In genomic region chr6:72820906-72821305, GRCh38 we compare ENCODE assay signal across 17 cellular contexts.
A peak's percentile ranks its signal among the peaks of the same experiment; 100 is the strongest.
DNase-seq lines count a peak whose midpoint lies in the region; ATAC-seq and TF ChIP-seq lines count a peak whose summit lies in the region.
"Had no signal": no experiment of that assay in that cellular context is flagged by ENCODE, and none has a peak within 500 bp of the region (broad histone marks: within the 10 kb centered on the region; RNA-seq: fewer than 3 reads in every experiment).

No MANE protein-coding gene starts in this region.

- H3K27ac ChIP-seq in DND-41 (ENCODE audit: low read length) = no peak overlapping the region
- H3K27ac ChIP-seq in epithelial cell of prostate = peak overlapping the region; percentile 77
- H3K27ac ChIP-seq: C4-2B had no signal

- peaks cover 20% of the 10 kb centered on the region for H3K4me1 ChIP-seq in DND-41 (ENCODE audit: insufficient read depth, low read length)
- H3K4me1 ChIP-seq: HAP-1 had no signal

- no peak overlapping the region for H2AFZ ChIP-seq in DND-41 (ENCODE audit: low read depth, low read length)

- H3K4me3 ChIP-seq in DND-41 (ENCODE audit: low read depth in 1 of 2, low read length in 2 of 2) (no peak overlapping the region), NB4 (ENCODE audit: low read depth, low read length) (no peak overlapping the region)
- H3K4me3 ChIP-seq: GM12878, HAP-1 had no signal

- peak; percentile 83 for ATAC-seq in DND-41 (ENCODE audit: insufficient read depth, low read depth)
- ATAC-seq: GM12878 had no signal

- TF ChIP-seq POLR2A in NB4 (IDR thresholded peaks at IDR 0.05; ENCODE audit: extremely low read depth, insufficient read length) = no peak

- DNase-seq in AML-193 (lab: John Stamatoyannopoulos, UW) (peak; percentile 52 to 53), DND-41 (peak; percentile 10), NB4 (ENCODE audit: low read depth) (peak; percentile 62), epithelial cell of prostate (ENCODE audit: low read depth, low spot score) (no peak), NCI-H2196 (lab: John Stamatoyannopoulos, UW; ENCODE audit: unreplicated experiment) (no peak), NCI-H1930 (lab: John Stamatoyannopoulos, UW) (no peak), globus pallidus (ENCODE audit: low spot score) (no peak)
- DNase-seq: NCI-H1417 treated with DMSO at 0.1 percent for 48 hours, NCI-H187 treated with DMSO at 0.1 percent for 48 hours, NCI-H345, NCI-H524 treated with DMSO at 0.1 percent for 48 hours, RPMI8226, SHP77 treated with DMSO at 0.1 percent for 48 hours, SK-N-SH had no signal

- H3K9me3 ChIP-seq in DND-41 (ENCODE audit: insufficient read depth, low read length, severe bottlenecking) = no peaks in the 10 kb centered on the region
- H3K9me3 ChIP-seq: HAP-1, SK-N-SH had no signal

- H4K20me1 ChIP-seq in DND-41 (ENCODE audit: insufficient read depth, low read length) = no peaks in the 10 kb centered on the region; the same call in 1 of the 2 replicates

- H3K4me2 ChIP-seq in DND-41 (ENCODE audit: insufficient read depth, low read length) = no peak overlapping the region
- H3K4me2 ChIP-seq: SK-N-SH had no signal

- no peak for TF ChIP-seq CTCF in DND-41 (IDR thresholded peaks at IDR 0.05; ENCODE audit: borderline replicate concordance, extremely low read depth, low read length, poor library complexity, severe bottlenecking)
- no peak for TF ChIP-seq CTCF in NB4 (IDR thresholded peaks at IDR 0.05; ENCODE audit: low read depth, low read length)

- H3K36me3 ChIP-seq in DND-41 (ENCODE audit: insufficient read depth, low read length) = no peaks in the 10 kb centered on the region
- H3K36me3 ChIP-seq: HAP-1 had no signal

- no peak overlapping the region for H3K9ac ChIP-seq in DND-41 (ENCODE audit: low read depth, low read length)
- H3K9ac ChIP-seq: SK-N-SH had no signal

- no peaks in the 10 kb centered on the region for H3K27me3 ChIP-seq in DND-41 (ENCODE audit: insufficient read depth, low read length, poor library complexity)

- H3K79me2 ChIP-seq in DND-41 (ENCODE audit: insufficient read depth, low read length) = no peaks in the 10 kb centered on the region

Comparison
In these comparisons a context has a peak if more than half of its experiments do, and no peak if none do; other contexts are left out.
1. DNase-seq: peak in AML-193 (2 of 2), DND-41 (single experiment) and NB4 (single experiment); none in epithelial cell of prostate (single experiment), NCI-H2196 (single experiment), NCI-H1930 (0 of 2) and globus pallidus (single experiment).